Comparison of ENCODE assay signal across 1 cellular context in the genomic region with DNA sequence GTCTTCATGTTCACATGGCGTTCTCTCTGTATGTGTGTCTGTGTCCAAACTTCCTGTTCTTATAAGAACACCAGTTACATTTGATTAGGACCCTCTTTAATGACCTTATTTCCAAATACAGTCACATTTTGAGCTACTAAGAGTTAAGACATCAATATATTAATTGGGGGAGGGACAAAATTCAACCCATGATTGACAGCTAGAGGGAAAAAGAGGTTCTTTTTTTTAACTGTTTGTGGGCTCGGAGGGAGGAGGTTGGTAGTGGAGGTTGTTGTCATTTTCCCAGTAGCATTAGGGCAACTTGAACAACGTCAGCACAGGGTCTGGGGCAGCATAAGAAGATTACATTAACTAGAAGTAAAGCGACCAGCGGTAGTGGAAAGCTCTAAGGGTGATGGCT.
TF ChIP-seq lines count a peak whose summit lies in the region.

No MANE protein-coding gene starts in this region.

TF ChIP-seq in K562, 482 proteins besides CTCF, POLR2A, EP300 and RAD21:
- TF ChIP-seq NR4A1 (CRISPR knock-in tag; IDR thresholded peaks at IDR 0.05) (no peak), NR4A1 (tag; IDR thresholded peaks at IDR 0.05) (no peak), E2F3 (CRISPR knock-in tag; IDR thresholded peaks at IDR 0.05) (no peak), ARNT (IDR thresholded peaks at IDR 0.05) (no peak), RFX1 (IDR thresholded peaks at IDR 0.05) (no peak), ZNF583 (CRISPR knock-in tag; IDR thresholded peaks at IDR 0.05) (no peak)
- TF ChIP-seq, protein P1, sequence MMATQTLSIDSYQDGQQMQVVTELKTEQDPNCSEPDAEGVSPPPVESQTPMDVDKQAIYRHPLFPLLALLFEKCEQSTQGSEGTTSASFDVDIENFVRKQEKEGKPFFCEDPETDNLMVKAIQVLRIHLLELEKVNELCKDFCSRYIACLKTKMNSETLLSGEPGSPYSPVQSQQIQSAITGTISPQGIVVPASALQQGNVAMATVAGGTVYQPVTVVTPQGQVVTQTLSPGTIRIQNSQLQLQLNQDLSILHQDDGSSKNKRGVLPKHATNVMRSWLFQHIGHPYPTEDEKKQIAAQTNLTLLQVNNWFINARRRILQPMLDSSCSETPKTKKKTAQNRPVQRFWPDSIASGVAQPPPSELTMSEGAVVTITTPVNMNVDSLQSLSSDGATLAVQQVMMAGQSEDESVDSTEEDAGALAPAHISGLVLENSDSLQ (IDR thresholded peaks at IDR 0.05) = peak; percentile 33; the same call in 1 of the 2 replicates
- TF ChIP-seq, protein P2, sequence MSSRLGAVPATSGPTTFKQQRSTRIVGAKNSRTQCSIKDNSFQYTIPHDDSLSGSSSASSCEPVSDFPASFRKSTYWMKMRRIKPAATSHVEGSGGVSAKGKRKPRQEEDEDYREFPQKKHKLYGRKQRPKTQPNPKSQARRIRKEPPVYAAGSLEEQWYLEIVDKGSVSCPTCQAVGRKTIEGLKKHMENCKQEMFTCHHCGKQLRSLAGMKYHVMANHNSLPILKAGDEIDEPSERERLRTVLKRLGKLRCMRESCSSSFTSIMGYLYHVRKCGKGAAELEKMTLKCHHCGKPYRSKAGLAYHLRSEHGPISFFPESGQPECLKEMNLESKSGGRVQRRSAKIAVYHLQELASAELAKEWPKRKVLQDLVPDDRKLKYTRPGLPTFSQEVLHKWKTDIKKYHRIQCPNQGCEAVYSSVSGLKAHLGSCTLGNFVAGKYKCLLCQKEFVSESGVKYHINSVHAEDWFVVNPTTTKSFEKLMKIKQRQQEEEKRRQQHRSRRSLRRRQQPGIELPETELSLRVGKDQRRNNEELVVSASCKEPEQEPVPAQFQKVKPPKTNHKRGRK (tag; IDR thresholded peaks at IDR 0.05) = no peak
